Comparison of ENCODE assay signal across 1 cellular context in the genomic region with DNA sequence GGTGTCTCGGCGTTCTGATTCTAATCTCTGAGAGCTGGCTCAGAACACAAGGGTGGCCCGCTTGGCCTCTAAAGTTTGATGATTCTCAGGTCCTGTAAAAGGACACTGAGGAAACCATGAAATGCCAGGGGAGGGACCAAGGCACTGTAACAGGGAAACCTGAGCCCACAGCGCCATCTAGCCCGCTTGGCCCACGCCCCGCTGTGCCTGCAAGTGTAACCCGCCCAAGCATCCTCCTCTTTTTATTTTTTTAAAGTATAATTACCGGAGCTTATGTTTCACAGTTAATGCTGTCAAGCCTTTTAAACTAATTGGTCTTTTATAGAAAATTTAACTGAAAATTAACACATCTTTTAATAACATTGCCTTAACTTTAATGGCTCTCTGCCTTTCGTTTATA.
TF ChIP-seq lines count a peak whose summit lies in the region.

No MANE protein-coding gene starts in this region.

TF ChIP-seq in HEK293, 187 proteins besides CTCF, POLR2A, EP300 and RAD21 (continued from another document):
- TF ChIP-seq, protein P1, sequence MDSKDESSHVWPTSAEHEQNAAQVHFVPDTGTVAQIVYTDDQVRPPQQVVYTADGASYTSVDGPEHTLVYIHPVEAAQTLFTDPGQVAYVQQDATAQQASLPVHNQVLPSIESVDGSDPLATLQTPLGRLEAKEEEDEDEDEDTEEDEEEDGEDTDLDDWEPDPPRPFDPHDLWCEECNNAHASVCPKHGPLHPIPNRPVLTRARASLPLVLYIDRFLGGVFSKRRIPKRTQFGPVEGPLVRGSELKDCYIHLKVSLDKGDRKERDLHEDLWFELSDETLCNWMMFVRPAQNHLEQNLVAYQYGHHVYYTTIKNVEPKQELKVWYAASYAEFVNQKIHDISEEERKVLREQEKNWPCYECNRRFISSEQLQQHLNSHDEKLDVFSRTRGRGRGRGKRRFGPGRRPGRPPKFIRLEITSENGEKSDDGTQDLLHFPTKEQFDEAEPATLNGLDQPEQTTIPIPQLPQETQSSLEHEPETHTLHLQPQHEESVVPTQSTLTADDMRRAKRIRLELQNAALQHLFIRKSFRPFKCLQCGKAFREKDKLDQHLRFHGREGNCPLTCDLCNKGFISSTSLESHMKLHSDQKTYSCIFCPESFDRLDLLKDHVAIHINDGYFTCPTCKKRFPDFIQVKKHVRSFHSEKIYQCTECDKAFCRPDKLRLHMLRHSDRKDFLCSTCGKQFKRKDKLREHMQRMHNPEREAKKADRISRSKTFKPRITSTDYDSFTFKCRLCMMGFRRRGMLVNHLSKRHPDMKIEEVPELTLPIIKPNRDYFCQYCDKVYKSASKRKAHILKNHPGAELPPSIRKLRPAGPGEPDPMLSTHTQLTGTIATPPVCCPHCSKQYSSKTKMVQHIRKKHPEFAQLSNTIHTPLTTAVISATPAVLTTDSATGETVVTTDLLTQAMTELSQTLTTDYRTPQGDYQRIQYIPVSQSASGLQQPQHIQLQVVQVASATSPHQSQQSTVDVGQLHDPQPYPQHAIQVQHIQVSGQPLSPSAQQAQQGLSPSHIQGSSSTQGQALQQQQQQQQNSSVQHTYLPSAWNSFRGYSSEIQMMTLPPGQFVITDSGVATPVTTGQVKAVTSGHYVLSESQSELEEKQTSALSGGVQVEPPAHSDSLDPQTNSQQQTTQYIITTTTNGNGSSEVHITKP (tag by site-specific recombination; IDR thresholded peaks at IDR 0.05): peak; percentile 28; the same call in 1 of the 2 replicates
- TF ChIP-seq ZNF341 (tag by site-specific recombination; IDR thresholded peaks at IDR 0.05; ENCODE audit: low read depth) (peak; percentile 53), WT1 (tag by site-specific recombination; IDR thresholded peaks at IDR 0.05) (peak; percentile 49; the same call in 1 of the 2 replicates), MYNN (tag by site-specific recombination; IDR thresholded peaks at IDR 0.05; ENCODE audit: borderline replicate concordance) (no peak), ZNF366 (tag by site-specific recombination; conservative IDR thresholded peaks at IDR 0.05) (no peak)
